23 cellular contexts compared by ENCODE assay signal in genomic region chr10:88873757-88874156, GRCh38. TPM values are rescaled to one million over a fixed set of nuclear protein-coding genes. Genes with fewer than 3 reads are reported as not detected.
DNase-seq lines count a peak whose midpoint lies in the region; ATAC-seq, FAIRE-seq and TF ChIP-seq lines count a peak whose summit lies in the region.
"Had no signal": no experiment of that assay in that cellular context is flagged by ENCODE, and none has a peak within 500 bp of the region (broad histone marks: within the 10 kb centered on the region; RNA-seq: fewer than 3 reads in every experiment).

No MANE protein-coding gene starts in this region.

- intact Hi-C loops in endothelial cell of umbilical vein (cut with micrococcal nuclease): no loop called here

- H3K9me3 ChIP-seq in SK-N-SH (no peaks in the 10 kb centered on the region), endothelial cell of umbilical vein (replicated peaks; ENCODE audit: control insufficient read depth, insufficient read depth, low read length) (no peaks in the 10 kb centered on the region), smooth muscle cell (replicated peaks; ENCODE audit: low read depth) (no peaks in the 10 kb centered on the region)
- H3K9me3 ChIP-seq: A549, Caco-2 had no signal

- dilution Hi-C loops in endothelial cell of umbilical vein (cut with MboI; ENCODE audit: extremely low pct_ligation_motif_present, low sequenced_read_pairs): no loop called here

- no peaks in the 10 kb centered on the region for H3K36me3 ChIP-seq in SK-N-SH (replicated peaks in 1 of 2; ENCODE audit: control insufficient read depth in 1 of 2, insufficient read depth in 2 of 2, low read length in 1 of 2)
- H3K36me3 ChIP-seq in endothelial cell of umbilical vein (ENCODE audit: control insufficient read depth in 2 of 2, extremely low read depth in 1 of 2, insufficient read depth in 2 of 2, low read length in 2 of 2): no peaks in the 10 kb centered on the region
- no peaks in the 10 kb centered on the region for H3K36me3 ChIP-seq in smooth muscle cell (ENCODE audit: low read depth)
- H3K36me3 ChIP-seq: BLaER1 treated with 17β-estradiol and CSF1 and Interleukin-3, amounts not matched to agents 10 nM and 100 nM had no signal

- peak; percentile 24 for FAIRE-seq in endothelial cell of umbilical vein (lab: Jason Lieb, UNC)
- FAIRE-seq: A549, D721Med, GM12891, GM19239 had no signal

- H3K27me3 ChIP-seq in SK-N-SH (ENCODE audit: insufficient read depth) (no peaks in the 10 kb centered on the region), endothelial cell of umbilical vein (ENCODE audit: control insufficient read depth in 2 of 2, insufficient read depth in 2 of 2, low read length in 2 of 2) (peaks cover 0 to 6% of the 10 kb centered on the region in 2 experiments), smooth muscle cell (ENCODE audit: low read depth) (peaks cover 42% of the 10 kb centered on the region)
- H3K27me3 ChIP-seq: BLaER1 treated with 17β-estradiol and CSF1 and Interleukin-3, amounts not matched to agents 10 nM and 100 nM had no signal

- no peaks in the 10 kb centered on the region for H3K9me2 ChIP-seq in SK-N-SH

- no peaks in the 10 kb centered on the region for H3K9me1 ChIP-seq in endothelial cell of umbilical vein (replicated peaks; ENCODE audit: control insufficient read depth, extremely low read depth, insufficient read depth, low read length)

- H4K20me1 ChIP-seq in SK-N-SH (ENCODE audit: insufficient read depth): no peaks in the 10 kb centered on the region
- no peaks in the 10 kb centered on the region for H4K20me1 ChIP-seq in endothelial cell of umbilical vein (replicated peaks; ENCODE audit: control insufficient read depth, extremely low read depth, insufficient read depth, low read length)
- no peaks in the 10 kb centered on the region for H4K20me1 ChIP-seq in smooth muscle cell (ENCODE audit: low read depth)
- H4K20me1 ChIP-seq: BLaER1 treated with 17β-estradiol and CSF1 and Interleukin-3, amounts not matched to agents 10 nM and 100 nM had no signal

- H3F3A ChIP-seq in SK-N-SH (replicated peaks; ENCODE audit: insufficient read depth) (peaks cover 3% of the 10 kb centered on the region), smooth muscle cell (ENCODE audit: low read depth) (no peaks in the 10 kb centered on the region)

- POLR2A ChIA-PET in SK-N-SH (lab: Yijun Ruan, JAX): no interaction called here
- POLR2A ChIA-PET in endothelial cell of umbilical vein (lab: Charles Lee): no interaction called here

- no peak for TF ChIP-seq RAD21 in SK-N-SH (IDR thresholded peaks at IDR 0.05; ENCODE audit: low read length)

- no peak for DNase-seq in SK-N-SH
- DNase-seq in endothelial cell of umbilical vein (ENCODE audit: low read depth, low spot score): no peak
- no peak for DNase-seq in smooth muscle cell (lab: John Stamatoyannopoulos, UW; ENCODE audit: unreplicated experiment)
- no peak for DNase-seq in stimulated activated naive CD4-positive, alpha-beta T cell (lab: John Stamatoyannopoulos, UW)
- DNase-seq: AML-193; Caco-2; Calu3; CD4-positive, alpha-beta T cell; CD8-positive, alpha-beta T cell; DMS79 treated with DMSO at 0.1 percent for 48 hours; GF-D8 had no signal

- H3K4me1 ChIP-seq in SK-N-SH (ENCODE audit: control insufficient read depth in 1 of 2, insufficient read depth in 2 of 2, low read depth in 1 of 2, low read length in 1 of 2) (peaks cover 0 to 6% of the 10 kb centered on the region in 2 experiments; a peak in 2 of 4 replicates), endothelial cell of umbilical vein (ENCODE audit: control insufficient read depth, extremely low read depth, insufficient read depth, low read length) (no peaks in the 10 kb centered on the region), smooth muscle cell (ENCODE audit: low read depth) (no peaks in the 10 kb centered on the region)
- H3K4me1 ChIP-seq: A549, Caco-2 had no signal

- H3K79me2 ChIP-seq in SK-N-SH (ENCODE audit: insufficient read depth) (no peaks in the 10 kb centered on the region), endothelial cell of umbilical vein (ENCODE audit: control insufficient read depth, insufficient read depth, low read length) (no peaks in the 10 kb centered on the region), smooth muscle cell (ENCODE audit: low read depth) (no peaks in the 10 kb centered on the region)

- no TSS peak for BruUV-seq in endothelial cell of umbilical vein (replicated peaks; lab: Mats Ljungman, UMichigan)

- H3K4me2 ChIP-seq in SK-N-SH (no peak overlapping the region), endothelial cell of umbilical vein (ENCODE audit: insufficient read depth, low read length) (no peak overlapping the region), smooth muscle cell (peak overlapping the region; percentile 21)
- H3K4me2 ChIP-seq: A549 had no signal

- H3K27ac ChIP-seq in SK-N-SH (ENCODE audit: low read depth in 2 of 2, low read length in 1 of 2) (no peak overlapping the region), endothelial cell of umbilical vein (ENCODE audit: insufficient read depth, low read depth, low read length) (no peak overlapping the region), smooth muscle cell (ENCODE audit: low read depth) (no peak overlapping the region)
- H3K27ac ChIP-seq: 22Rv1; A549; BLaER1 treated with 17β-estradiol and CSF1 and Interleukin-3, amounts not matched to agents 10 nM and 100 nM; C4-2B had no signal

- 0 out of 2 replicates have a peak overlapping the region, but pooled peaks have one; percentile 18 for H2AFZ ChIP-seq in SK-N-SH (ENCODE audit: low read depth)
- no peak overlapping the region for H2AFZ ChIP-seq in endothelial cell of umbilical vein (ENCODE audit: low read depth, low read length)
- no peak overlapping the region for H2AFZ ChIP-seq in smooth muscle cell (ENCODE audit: low read depth)

- no peak overlapping the region for H3K9ac ChIP-seq in SK-N-SH
- H3K9ac ChIP-seq in endothelial cell of umbilical vein (replicated peaks; ENCODE audit: extremely low read depth, insufficient read depth, low read length): no peak overlapping the region
- H3K9ac ChIP-seq in smooth muscle cell (ENCODE audit: low read depth): no peak overlapping the region
- H3K9ac ChIP-seq: BLaER1 treated with 17β-estradiol and CSF1 and Interleukin-3, amounts not matched to agents 10 nM and 100 nM had no signal

- TF ChIP-seq POLR2A in endothelial cell of umbilical vein (IDR thresholded peaks at IDR 0.05; ENCODE audit: low read depth, low read length): no peak

- CTCF ChIA-PET in SK-N-SH (lab: Yijun Ruan, JAX) (interaction anchor here (1.0 to 1.9 kb wide), 2 partner anchors 28 to 38 kb away, joined by 3 to 7 read pairs; no protein-coding TSS in a partner anchor), endothelial cell of umbilical vein (lab: Charles Lee) (interaction anchor here (0.6 kb wide), 1 partner anchor 59 kb away, joined by 3 read pairs; no protein-coding TSS in a partner anchor)

- no peak for TF ChIP-seq EP300 in SK-N-SH (IDR thresholded peaks at IDR 0.05; ENCODE audit: borderline replicate concordance in 1 of 2, low read depth in 1 of 2, low read length in 1 of 2)

- TF ChIP-seq CTCF in SK-N-SH (IDR thresholded peaks at IDR 0.05) (no peak), endothelial cell of umbilical vein (IDR thresholded peaks at IDR 0.05; ENCODE audit: extremely low read depth in 1 of 2, insufficient read depth in 1 of 2, low read depth in 1 of 2, low read length in 2 of 2) (no peak), smooth muscle cell (IDR thresholded peaks at IDR 0.05; ENCODE audit: borderline replicate concordance, insufficient read depth, poor library complexity, severe bottlenecking) (no peak)

- H3K4me3 ChIP-seq in SK-N-SH (ENCODE audit: low read depth in 2 of 2, low read length in 1 of 2): no peak overlapping the region
- no peak overlapping the region for H3K4me3 ChIP-seq in endothelial cell of umbilical vein (replicated peaks in 1 of 3; ENCODE audit: insufficient read depth in 1 of 3, low read depth in 1 of 3, low read length in 3 of 3)
- H3K4me3 ChIP-seq in smooth muscle cell: no peak overlapping the region
- H3K4me3 ChIP-seq: A549; BLaER1 treated with 17β-estradiol and CSF1 and Interleukin-3, amounts not matched to agents 10 nM and 100 nM had no signal

- 45% methylated on average over 2 of the region's 2 CpGs for WGBS in SK-N-SH (ENCODE audit: low lambda C conversion rate)
- 61% methylated on average over 2 of the region's 2 CpGs for WGBS in smooth muscle cell (ENCODE audit: low lambda C conversion rate)

- ATAC-seq in SK-N-SH treated with all-trans-retinoic acid at 6 μM for 48 hours: no peak
- no peak for ATAC-seq in HG03139 (IDR thresholded peaks at IDR 0.05; ENCODE audit: unreplicated experiment)
- ATAC-seq: A549; CD8-positive, alpha-beta T cell had no signal

TF ChIP-seq in endothelial cell of umbilical vein, 7 proteins besides CTCF, POLR2A, EP300 and RAD21 (continues in another document):
- TF ChIP-seq MYC (IDR thresholded peaks at IDR 0.05; ENCODE audit: low read depth, low read length): no peak

RNA-seq across cellular contexts. Expression of gene STAMBPL1, which starts 6.3 kb away (rescaled TPM):
- polyA plus RNA-seq in SK-N-SH (2012; rRNA removed) (25.1 and 32.6 TPM in 2 replicates), endothelial cell of umbilical vein (0.70 and 0.84 TPM in 2 replicates), smooth muscle cell (0.49 and 0.61 TPM in 2 replicates)
- polyA plus RNA-seq in SK-N-SH (2012; cell fraction: cytosol; rRNA removed): 26.1 and 26.3 TPM in 2 replicates
- polyA plus RNA-seq in SK-N-SH (2012; cell fraction: nucleus; rRNA removed): 44.5 and 93.2 TPM in 2 replicates
- total RNA-seq in endothelial cell of umbilical vein (1.0 and 1.8 TPM in 2 replicates), smooth muscle cell (1.1 and 1.2 TPM in 2 replicates)
- polyA plus RNA-seq in endothelial cell of umbilical vein (2011; cell fraction: cytosol; rRNA removed): 0.76 and 0.85 TPM in 2 replicates
- polyA plus RNA-seq in endothelial cell of umbilical vein (2011; cell fraction: nucleus; rRNA removed): 1.2 and 1.4 TPM in 2 replicates
- polyA plus RNA-seq in endothelial cell of umbilical vein (2012): 0.65 and 1.9 TPM in 2 replicates
- polyA minus RNA-seq in endothelial cell of umbilical vein: 0.24 and 0.91 TPM in 2 replicates
- 25.0 TPM for polyA minus RNA-seq in endothelial cell of umbilical vein (2011; cell fraction: cytosol; rRNA and poly(A)+ RNA removed)
- 1.5 and 2.6 TPM in 2 replicates for polyA minus RNA-seq in endothelial cell of umbilical vein (2011; cell fraction: nucleus; rRNA and poly(A)+ RNA removed)

RNA-seq across cellular contexts. Expression of gene ANKRD22, which starts 22.1 kb away (rescaled TPM):
- polyA plus RNA-seq in SK-N-SH (2012; rRNA removed) (0.15 TPM in 2 replicates), endothelial cell of umbilical vein (not detected in 2 replicates), smooth muscle cell (1.9 and 2.3 TPM in 2 replicates)
- 0.13 and 0.30 TPM in 2 replicates for polyA plus RNA-seq in SK-N-SH (2012; cell fraction: cytosol; rRNA removed)
- polyA plus RNA-seq in SK-N-SH (2012; cell fraction: nucleus; rRNA removed): 0.05 TPM in 1 of 2 replicates, not detected in the other
- total RNA-seq in endothelial cell of umbilical vein (not detected in 2 replicates), smooth muscle cell (3.4 and 6.9 TPM in 2 replicates)
- polyA plus RNA-seq in endothelial cell of umbilical vein (2011; cell fraction: cytosol; rRNA removed): not detected in 2 replicates
- not detected in 2 replicates for polyA plus RNA-seq in endothelial cell of umbilical vein (2011; cell fraction: nucleus; rRNA removed)
- not detected in 2 replicates for polyA plus RNA-seq in endothelial cell of umbilical vein (2012)
- polyA minus RNA-seq in endothelial cell of umbilical vein: not detected in 2 replicates
- polyA minus RNA-seq in endothelial cell of umbilical vein (2011; cell fraction: cytosol; rRNA and poly(A)+ RNA removed): not detected
- polyA minus RNA-seq in endothelial cell of umbilical vein (2011; cell fraction: nucleus; rRNA and poly(A)+ RNA removed): not detected in 2 replicates
- total RNA-seq: A172; B cell; Caco-2; CD4-positive, alpha-beta T cell; CD8-positive, alpha-beta T cell had no signal
- polyA plus RNA-seq: BJ had no signal

Comparison
In these comparisons a context has a peak if more than half of its experiments do, and no peak if none do; other contexts are left out.
1. RNA of gene STAMBPL1, which starts 6.3 kb away (polyA plus RNA-seq): 25.1 to 93.2 TPM in SK-N-SH; 0.65 to 1.9 TPM in endothelial cell of umbilical vein and 0.49 to 0.61 TPM in smooth muscle cell; every median in the first group is over 4 times any median in the second.